Comparison of ENCODE assay signal across 8 cellular contexts in genomic region chr19:48780684-48781391, GRCh38. TPM values are rescaled to one million over a fixed set of nuclear protein-coding genes. Genes with fewer than 3 reads are reported as not detected.
A peak's percentile ranks its signal among the peaks of the same experiment; 100 is the strongest.
DNase-seq lines count a peak whose midpoint lies in the region; ATAC-seq, FAIRE-seq and TF ChIP-seq lines count a peak whose summit lies in the region.

No MANE protein-coding gene starts in this region.

- peak; percentile 82 for FAIRE-seq in RCC 7860 (lab: Jason Lieb, UNC)

- peaks cover 5% of the 10 kb centered on the region for H3K27me3 Mint-ChIP-seq in GM23338 (ENCODE audit: insufficient read depth, low read depth, poor library complexity)

- no peak overlapping the region for H2AFZ ChIP-seq in GM23338

- ATAC-seq in GM18519 (IDR thresholded peaks at IDR 0.05; ENCODE audit: low FRiP score, unreplicated experiment) (no peak), HG03571 (IDR thresholded peaks at IDR 0.05; ENCODE audit: unreplicated experiment) (no peak), GM23338 (no peak)

- H3K4me3 Mint-ChIP-seq in GM23338 = no peak overlapping the region

- peaks cover 2% of the 10 kb centered on the region; the same call in 1 of the 3 replicates for H3K4me1 Mint-ChIP-seq in GM23338

- H3K9me3 ChIP-seq in sigmoid colon = no peaks in the 10 kb centered on the region

- H3K4me2 ChIP-seq in GM23338 = no peak overlapping the region

- no peak for TF ChIP-seq POLR2A in sigmoid colon (IDR thresholded peaks at IDR 0.05)

- intact Hi-C loops in sigmoid colon (cut with DNase I) = no loop called here

- H3K4me1 ChIP-seq in sigmoid colon (peaks cover 0 to 14% (median 6%) of the 10 kb centered on the region in 4 donors), GM23338 (ENCODE audit: insufficient read depth) (no peaks in the 10 kb centered on the region)

- no peaks in the 10 kb centered on the region for H4K20me1 ChIP-seq in GM23338 (replicated peaks; ENCODE audit: insufficient read depth)

- no peaks in the 10 kb centered on the region for H3K27me3 ChIP-seq in sigmoid colon
- no peaks in the 10 kb centered on the region for H3K27me3 ChIP-seq in GM23338 (ENCODE audit: insufficient read depth)

- no peaks in the 10 kb centered on the region for H3K79me2 ChIP-seq in GM23338 (replicated peaks; ENCODE audit: insufficient read depth)

- H3K4me3 ChIP-seq in fibroblast of the aortic adventitia (ENCODE audit: low read depth, low read length) (no peak overlapping the region), sigmoid colon (no peak overlapping the region), GM23338 (no peak overlapping the region)

- H3K9me3 Mint-ChIP-seq in GM23338 = no peaks in the 10 kb centered on the region; the same call in 2 of the 3 replicates

- peak; percentile 14 for DNase-seq in ELF-1 (ENCODE audit: low read depth, low spot score)
- peak; percentile 77 for DNase-seq in RCC 7860 (ENCODE audit: low spot score)
- DNase-seq in fibroblast of the aortic adventitia (ENCODE audit: low read depth) = peak; percentile 45
- no peak for DNase-seq in sigmoid colon
- no peak for DNase-seq in amniotic stem cell (lab: John Stamatoyannopoulos, UW)
- no peak for DNase-seq in GM23338 (ENCODE audit: low spot score)

- no peaks in the 10 kb centered on the region for H3K36me3 ChIP-seq in sigmoid colon
- H3K36me3 ChIP-seq in GM23338 (ENCODE audit: insufficient read depth) = no peaks in the 10 kb centered on the region

- H3K27ac ChIP-seq in sigmoid colon = peak overlapping the region; percentile 40 to 55 (median 46)
- no peak overlapping the region for H3K27ac ChIP-seq in GM23338 (ENCODE audit: low read depth)

- no peak overlapping the region for H3K27ac Mint-ChIP-seq in GM23338

- no peaks in the 10 kb centered on the region for H3K36me3 Mint-ChIP-seq in GM23338 (ENCODE audit: low read depth)

- no peaks in the 10 kb centered on the region for H3F3A ChIP-seq in GM23338 (replicated peaks; ENCODE audit: low read depth)

- WGBS in sigmoid colon, 2 donors = 27 to 61% methylated on average over 13 of the region's 13 CpGs

- H3K9me2 ChIP-seq in GM23338 (ENCODE audit: insufficient read depth) = no peaks in the 10 kb centered on the region

- TF ChIP-seq EP300 in sigmoid colon (IDR thresholded peaks at IDR 0.05) = no peak

- no peak for TF ChIP-seq CTCF in fibroblast of the aortic adventitia (IDR thresholded peaks at IDR 0.05; ENCODE audit: insufficient read depth, low read length)
- TF ChIP-seq CTCF in sigmoid colon (IDR thresholded peaks at IDR 0.05) = no peak
- TF ChIP-seq CTCF in GM23338 (conservative IDR thresholded peaks at IDR 0.05; ENCODE audit: low read depth in 2 of 2) = no peak

TF ChIP-seq in GM23338, 12 proteins besides CTCF, POLR2A, EP300 and RAD21:
- TF ChIP-seq STAT1 (IDR thresholded peaks at IDR 0.05; ENCODE audit: unreplicated experiment) = no peak
- TF ChIP-seq ZNF462 (CRISPR knock-in tag; IDR thresholded peaks at IDR 0.05) = no peak

RNA-seq across cellular contexts. Expression of gene FGF21, which starts 25.5 kb away (rescaled TPM):
- total RNA-seq in fibroblast of the aortic adventitia (ENCODE audit: low replicate concordance) (not detected in 2 replicates), sigmoid colon (not detected)
- polyA plus RNA-seq in sigmoid colon (not detected), GM23338 (2016; fragmentation: Nextera tagmentation; extraction: Ambion mirVana) (0.78 and 1.1 TPM in 2 replicates)
- 1.3 TPM in 1 of 2 replicates, not detected in the other for total RNA-seq in GM23338 (2014; rRNA removed; shearing (Covaris generic))

RNA-seq across cellular contexts. Expression of gene FUT1, which starts 28.4 kb away (rescaled TPM):
- total RNA-seq in fibroblast of the aortic adventitia (ENCODE audit: low replicate concordance) = under 0.01 TPM in 1 of 2 replicates, not detected in the other
- total RNA-seq in sigmoid colon = under 1 TPM in 3 of 4 donors, not detected in 1; 0.41 to 0.71 (median 0.49) TPM
- polyA plus RNA-seq in sigmoid colon = under 1 TPM in 2 of 3 donors, not detected in 1; under 0.01 to 0.80 TPM
- 20.3 and 20.8 TPM in 2 replicates for total RNA-seq in GM23338 (2014; rRNA removed; shearing (Covaris generic))
- 4.4 and 4.7 TPM in 2 replicates for polyA plus RNA-seq in GM23338 (2016; fragmentation: Nextera tagmentation; extraction: Ambion mirVana)

RNA-seq across cellular contexts. Expression of gene BCAT2, which starts 30.0 kb away (rescaled TPM):
- total RNA-seq in fibroblast of the aortic adventitia (ENCODE audit: low replicate concordance) (9.6 and 30.4 TPM in 2 replicates), sigmoid colon (10 to 100 TPM; 29.8 to 46.7 (median 32.9) TPM)
- polyA plus RNA-seq in sigmoid colon (10 to 100 TPM; 52.7 to 61.0 (median 54.1) TPM), GM23338 (2016; fragmentation: Nextera tagmentation; extraction: Ambion mirVana) (30.4 and 35.8 TPM in 2 replicates)
- total RNA-seq in GM23338 (2014; rRNA removed; shearing (Covaris generic)) = 30.6 and 53.5 TPM in 2 replicates

RNA-seq across cellular contexts. Expression of gene IZUMO1, which starts 34.1 kb away (rescaled TPM):
- total RNA-seq in fibroblast of the aortic adventitia (ENCODE audit: low replicate concordance) (not detected in 2 replicates), sigmoid colon (not detected)
- polyA plus RNA-seq in sigmoid colon (1 to 10 TPM in 1 of 3 donors, under 1 TPM in 1, not detected in 1; 0.15 to 1.8 TPM), GM23338 (2016; fragmentation: Nextera tagmentation; extraction: Ambion mirVana) (1.2 and 1.3 TPM in 2 replicates)
- 1.7 and 3.5 TPM in 2 replicates for total RNA-seq in GM23338 (2014; rRNA removed; shearing (Covaris generic))

RNA-seq across cellular contexts. Expression of gene RASIP1, which starts 40.4 kb away (rescaled TPM):
- 0.16 and 0.45 TPM in 2 replicates for total RNA-seq in fibroblast of the aortic adventitia (ENCODE audit: low replicate concordance)
- total RNA-seq in sigmoid colon = 10 to 100 TPM in 2 of 4 donors, 1 to 10 TPM in 2; 4.9 to 11.4 (median 10.5) TPM
- 1 to 10 TPM in 2 of 3 donors, under 1 TPM in 1; 0.69 to 6.0 (median 5.0) TPM for polyA plus RNA-seq in sigmoid colon
- 14.8 and 18.0 TPM in 2 replicates for total RNA-seq in GM23338 (2014; rRNA removed; shearing (Covaris generic))
- 9.2 and 11.2 TPM in 2 replicates for polyA plus RNA-seq in GM23338 (2016; fragmentation: Nextera tagmentation; extraction: Ambion mirVana)

Comparison
In these comparisons a context has a peak if more than half of its experiments do, and no peak if none do; other contexts are left out.
1. DNase-seq: peak in ELF-1 (single experiment), RCC 7860 (single experiment) and fibroblast of the aortic adventitia (single experiment); none in sigmoid colon (single experiment), amniotic stem cell (single experiment) and GM23338 (single experiment).
2. RNA of gene FUT1, which starts 28.4 kb away (total RNA-seq): 20.3 to 20.8 TPM in GM23338; 0.41 to 0.71 TPM in sigmoid colon and under 0.01 TPM in fibroblast of the aortic adventitia; every median in the first group is over 10 times any median in the second.